ENCODE assay signal across 1 cellular context in genomic region chr19:17841810-17842662, GRCh38.
A peak's percentile ranks its signal among the peaks of the same experiment; 100 is the strongest.
TF ChIP-seq lines count a peak whose summit lies in the region.

No MANE protein-coding gene starts in this region.

TF ChIP-seq in K562, 482 proteins besides CTCF, POLR2A, EP300 and RAD21 (continued from another document and continues in another):
- TF ChIP-seq ZNF407 (IDR thresholded peaks at IDR 0.05; ENCODE audit: low read depth) = no peak
- TF ChIP-seq RUNX1 (IDR thresholded peaks at IDR 0.05; ENCODE audit: low read depth) = no peak
- no peak; the same call in 1 of the 2 replicates for TF ChIP-seq KLF16 (IDR thresholded peaks at IDR 0.05)
- 0 out of 2 replicates have a peak, but pooled peaks have one; percentile 41 for TF ChIP-seq CC2D1A (IDR thresholded peaks at IDR 0.05)
- TF ChIP-seq HDAC2 (IDR thresholded peaks at IDR 0.05) = no peak
- no peak for TF ChIP-seq ZNF347 (CRISPR knock-in tag; IDR thresholded peaks at IDR 0.05; ENCODE audit: low read depth)
- TF ChIP-seq ARID1B (IDR thresholded peaks at IDR 0.05) = 0 out of 2 replicates have a peak, but pooled peaks have one; percentile 5
- TF ChIP-seq HNRNPH1 (optimal IDR thresholded peaks at IDR 0.05; ENCODE audit: low read depth, low read length) = no peak
- TF ChIP-seq LCOR (CRISPR knock-in tag; IDR thresholded peaks at IDR 0.05) = peak; percentile 78; the same call in 1 of the 2 replicates
- TF ChIP-seq NFIX (CRISPR knock-in tag; IDR thresholded peaks at IDR 0.05; ENCODE audit: low read depth) = no peak
- no peak for TF ChIP-seq RERE (CRISPR knock-in tag; IDR thresholded peaks at IDR 0.05; ENCODE audit: borderline replicate concordance)
- no peak for TF ChIP-seq MECOM (CRISPR knock-in tag; IDR thresholded peaks at IDR 0.05)
- TF ChIP-seq ZNF79 (CRISPR knock-in tag; IDR thresholded peaks at IDR 0.05; ENCODE audit: low read depth) = no peak
- TF ChIP-seq, protein P1, sequence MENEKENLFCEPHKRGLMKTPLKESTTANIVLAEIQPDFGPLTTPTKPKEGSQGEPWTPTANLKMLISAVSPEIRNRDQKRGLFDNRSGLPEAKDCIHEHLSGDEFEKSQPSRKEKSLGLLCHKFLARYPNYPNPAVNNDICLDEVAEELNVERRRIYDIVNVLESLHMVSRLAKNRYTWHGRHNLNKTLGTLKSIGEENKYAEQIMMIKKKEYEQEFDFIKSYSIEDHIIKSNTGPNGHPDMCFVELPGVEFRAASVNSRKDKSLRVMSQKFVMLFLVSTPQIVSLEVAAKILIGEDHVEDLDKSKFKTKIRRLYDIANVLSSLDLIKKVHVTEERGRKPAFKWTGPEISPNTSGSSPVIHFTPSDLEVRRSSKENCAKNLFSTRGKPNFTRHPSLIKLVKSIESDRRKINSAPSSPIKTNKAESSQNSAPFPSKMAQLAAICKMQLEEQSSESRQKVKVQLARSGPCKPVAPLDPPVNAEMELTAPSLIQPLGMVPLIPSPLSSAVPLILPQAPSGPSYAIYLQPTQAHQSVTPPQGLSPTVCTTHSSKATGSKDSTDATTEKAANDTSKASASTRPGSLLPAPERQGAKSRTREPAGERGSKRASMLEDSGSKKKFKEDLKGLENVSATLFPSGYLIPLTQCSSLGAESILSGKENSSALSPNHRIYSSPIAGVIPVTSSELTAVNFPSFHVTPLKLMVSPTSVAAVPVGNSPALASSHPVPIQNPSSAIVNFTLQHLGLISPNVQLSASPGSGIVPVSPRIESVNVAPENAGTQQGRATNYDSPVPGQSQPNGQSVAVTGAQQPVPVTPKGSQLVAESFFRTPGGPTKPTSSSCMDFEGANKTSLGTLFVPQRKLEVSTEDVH (IDR thresholded peaks at IDR 0.05; ENCODE audit: low read depth, partially characterized antibody) = no peak
- no peak for TF ChIP-seq RBM34 (IDR thresholded peaks at IDR 0.05; ENCODE audit: borderline replicate concordance, insufficient read depth, low read length)
- TF ChIP-seq CHD2 (IDR thresholded peaks at IDR 0.05; ENCODE audit: low read depth, low read length) = no peak
- TF ChIP-seq SLC30A9 (CRISPR knock-in tag; IDR thresholded peaks at IDR 0.05) = no peak
- no peak for TF ChIP-seq THAP7 (CRISPR knock-in tag; IDR thresholded peaks at IDR 0.05)
- TF ChIP-seq PHB (CRISPR knock-in tag; IDR thresholded peaks at IDR 0.05) = no peak
- TF ChIP-seq, protein P2, sequence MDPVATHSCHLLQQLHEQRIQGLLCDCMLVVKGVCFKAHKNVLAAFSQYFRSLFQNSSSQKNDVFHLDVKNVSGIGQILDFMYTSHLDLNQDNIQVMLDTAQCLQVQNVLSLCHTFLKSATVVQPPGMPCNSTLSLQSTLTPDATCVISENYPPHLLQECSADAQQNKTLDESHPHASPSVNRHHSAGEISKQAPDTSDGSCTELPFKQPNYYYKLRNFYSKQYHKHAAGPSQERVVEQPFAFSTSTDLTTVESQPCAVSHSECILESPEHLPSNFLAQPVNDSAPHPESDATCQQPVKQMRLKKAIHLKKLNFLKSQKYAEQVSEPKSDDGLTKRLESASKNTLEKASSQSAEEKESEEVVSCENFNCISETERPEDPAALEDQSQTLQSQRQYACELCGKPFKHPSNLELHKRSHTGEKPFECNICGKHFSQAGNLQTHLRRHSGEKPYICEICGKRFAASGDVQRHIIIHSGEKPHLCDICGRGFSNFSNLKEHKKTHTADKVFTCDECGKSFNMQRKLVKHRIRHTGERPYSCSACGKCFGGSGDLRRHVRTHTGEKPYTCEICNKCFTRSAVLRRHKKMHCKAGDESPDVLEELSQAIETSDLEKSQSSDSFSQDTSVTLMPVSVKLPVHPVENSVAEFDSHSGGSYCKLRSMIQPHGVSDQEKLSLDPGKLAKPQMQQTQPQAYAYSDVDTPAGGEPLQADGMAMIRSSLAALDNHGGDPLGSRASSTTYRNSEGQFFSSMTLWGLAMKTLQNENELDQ (CRISPR knock-in tag; IDR thresholded peaks at IDR 0.05; ENCODE audit: borderline replicate concordance) = no peak
- TF ChIP-seq ZNF121 (CRISPR knock-in tag; conservative IDR thresholded peaks at IDR 0.05) = 0 out of 2 replicates have a peak, but pooled peaks have one; percentile 13
- TF ChIP-seq RBM15 (IDR thresholded peaks at IDR 0.05; ENCODE audit: insufficient read depth, low read length) = no peak
- peak; percentile 49; the same call in 1 of the 2 replicates for TF ChIP-seq ZBTB1 (CRISPR knock-in tag; IDR thresholded peaks at IDR 0.05; ENCODE audit: borderline replicate concordance, low read depth)
- no peak for TF ChIP-seq HNRNPK (IDR thresholded peaks at IDR 0.05; ENCODE audit: low read depth, low read length, poor library complexity, severe bottlenecking)
- TF ChIP-seq BRD9 (IDR thresholded peaks at IDR 0.05; ENCODE audit: low read depth, partially characterized antibody) = no peak
- TF ChIP-seq KLF13 (tag; IDR thresholded peaks at IDR 0.05; ENCODE audit: borderline replicate concordance, low read depth) = no peak
- TF ChIP-seq, protein P3, sequence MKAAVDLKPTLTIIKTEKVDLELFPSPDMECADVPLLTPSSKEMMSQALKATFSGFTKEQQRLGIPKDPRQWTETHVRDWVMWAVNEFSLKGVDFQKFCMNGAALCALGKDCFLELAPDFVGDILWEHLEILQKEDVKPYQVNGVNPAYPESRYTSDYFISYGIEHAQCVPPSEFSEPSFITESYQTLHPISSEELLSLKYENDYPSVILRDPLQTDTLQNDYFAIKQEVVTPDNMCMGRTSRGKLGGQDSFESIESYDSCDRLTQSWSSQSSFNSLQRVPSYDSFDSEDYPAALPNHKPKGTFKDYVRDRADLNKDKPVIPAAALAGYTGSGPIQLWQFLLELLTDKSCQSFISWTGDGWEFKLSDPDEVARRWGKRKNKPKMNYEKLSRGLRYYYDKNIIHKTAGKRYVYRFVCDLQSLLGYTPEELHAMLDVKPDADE (conservative IDR thresholded peaks at IDR 0.05; ENCODE audit: control insufficient read depth, low read depth, low read length) = 0 out of 2 replicates have a peak, but pooled peaks have one; percentile 40
- TF ChIP-seq ZNF589 (CRISPR knock-in tag; IDR thresholded peaks at IDR 0.05; ENCODE audit: low read depth) = no peak
- no peak for TF ChIP-seq SAFB (IDR thresholded peaks at IDR 0.05; ENCODE audit: borderline replicate concordance, low read depth, low read length)
- TF ChIP-seq SRSF7 (optimal IDR thresholded peaks at IDR 0.05; ENCODE audit: low read depth, low read length) = no peak
- TF ChIP-seq DPF2 (IDR thresholded peaks at IDR 0.05) = 0 out of 2 replicates have a peak, but pooled peaks have one; percentile 19
- TF ChIP-seq ZNF830 (CRISPR knock-in tag; IDR thresholded peaks at IDR 0.05) = 0 out of 2 replicates have a peak, but pooled peaks have one; percentile 21
- no peak for TF ChIP-seq ZC3H8 (IDR thresholded peaks at IDR 0.05)
